1 cellular context compared by ENCODE assay signal in genomic region chr14:39203659-39204606, GRCh38.
A peak's percentile ranks its signal among the peaks of the same experiment; 100 is the strongest.
TF ChIP-seq lines count a peak whose summit lies in the region.

No MANE protein-coding gene starts in this region.

TF ChIP-seq in HepG2, 621 proteins besides CTCF, POLR2A, EP300 and RAD21 (continued from another document and continues in another):
- TF ChIP-seq ZNF407 (CRISPR knock-in tag; IDR thresholded peaks at IDR 0.05; ENCODE audit: not compliant biosample characterization), result no peak
- no peak for TF ChIP-seq ZNF234 (CRISPR knock-in tag; conservative IDR thresholded peaks at IDR 0.05)
- no peak for TF ChIP-seq ZNF616 (CRISPR knock-in tag; IDR thresholded peaks at IDR 0.05; ENCODE audit: low read depth)
- TF ChIP-seq TBX2 (CRISPR knock-in tag; IDR thresholded peaks at IDR 0.05; ENCODE audit: borderline replicate concordance), result no peak
- no peak for TF ChIP-seq ZNF841 (CRISPR knock-in tag; IDR thresholded peaks at IDR 0.05; ENCODE audit: borderline replicate concordance)
- TF ChIP-seq, protein P1, sequence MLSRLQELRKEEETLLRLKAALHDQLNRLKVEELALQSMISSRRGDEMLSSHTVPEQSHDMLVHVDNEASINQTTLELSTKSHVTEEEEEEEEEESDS (CRISPR knock-in tag; IDR thresholded peaks at IDR 0.05; ENCODE audit: borderline replicate concordance), result no peak
- TF ChIP-seq, protein P2, sequence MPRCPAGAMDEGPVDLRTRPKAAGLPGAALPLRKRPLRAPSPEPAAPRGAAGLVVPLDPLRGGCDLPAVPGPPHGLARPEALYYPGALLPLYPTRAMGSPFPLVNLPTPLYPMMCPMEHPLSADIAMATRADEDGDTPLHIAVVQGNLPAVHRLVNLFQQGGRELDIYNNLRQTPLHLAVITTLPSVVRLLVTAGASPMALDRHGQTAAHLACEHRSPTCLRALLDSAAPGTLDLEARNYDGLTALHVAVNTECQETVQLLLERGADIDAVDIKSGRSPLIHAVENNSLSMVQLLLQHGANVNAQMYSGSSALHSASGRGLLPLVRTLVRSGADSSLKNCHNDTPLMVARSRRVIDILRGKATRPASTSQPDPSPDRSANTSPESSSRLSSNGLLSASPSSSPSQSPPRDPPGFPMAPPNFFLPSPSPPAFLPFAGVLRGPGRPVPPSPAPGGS (CRISPR knock-in tag; IDR thresholded peaks at IDR 0.05), result no peak
- TF ChIP-seq MED13 (CRISPR knock-in tag; IDR thresholded peaks at IDR 0.05), result no peak
- no peak for TF ChIP-seq ZNF34 (CRISPR knock-in tag; IDR thresholded peaks at IDR 0.05; ENCODE audit: borderline replicate concordance)
- TF ChIP-seq ZNF878 (CRISPR knock-in tag; IDR thresholded peaks at IDR 0.05), result no peak; the same call in 1 of the 2 replicates
- TF ChIP-seq ZFP41 (CRISPR knock-in tag; IDR thresholded peaks at IDR 0.05; ENCODE audit: borderline replicate concordance), result no peak
- peak; percentile 32; the same call in 1 of the 2 replicates for TF ChIP-seq ZFX (CRISPR knock-in tag; IDR thresholded peaks at IDR 0.05; ENCODE audit: low read depth)
- TF ChIP-seq FOXJ3 (CRISPR knock-in tag; IDR thresholded peaks at IDR 0.05; ENCODE audit: borderline replicate concordance), result no peak
- no peak for TF ChIP-seq ZNF883 (CRISPR knock-in tag; IDR thresholded peaks at IDR 0.05; ENCODE audit: not compliant biosample characterization)
- no peak for TF ChIP-seq SIX4 (CRISPR knock-in tag; IDR thresholded peaks at IDR 0.05)
- no peak for TF ChIP-seq RFXAP (CRISPR knock-in tag; IDR thresholded peaks at IDR 0.05; ENCODE audit: borderline replicate concordance)
- 0 out of 2 replicates have a peak, but pooled peaks have one; percentile 28 for TF ChIP-seq ZSCAN21 (CRISPR knock-in tag; IDR thresholded peaks at IDR 0.05; ENCODE audit: borderline replicate concordance)
- no peak for TF ChIP-seq CBX2 (IDR thresholded peaks at IDR 0.05; ENCODE audit: low read depth, low read length)
- no peak for TF ChIP-seq CBX2 (CRISPR knock-in tag; IDR thresholded peaks at IDR 0.05; ENCODE audit: low read depth)
- TF ChIP-seq ZKSCAN1 (IDR thresholded peaks at IDR 0.05; ENCODE audit: low read length), result no peak
- no peak for TF ChIP-seq POGZ (CRISPR knock-in tag; IDR thresholded peaks at IDR 0.05)
- TF ChIP-seq TAF1 (CRISPR knock-in tag; IDR thresholded peaks at IDR 0.05), result 0 out of 2 replicates have a peak, but pooled peaks have one; percentile 17
- peak; percentile 51 for TF ChIP-seq NRL (CRISPR knock-in tag; IDR thresholded peaks at IDR 0.05; ENCODE audit: borderline replicate concordance)
- no peak for TF ChIP-seq ZNF282 (IDR thresholded peaks at IDR 0.05; ENCODE audit: partially characterized antibody)
- no peak for TF ChIP-seq DNMT3B (CRISPR knock-in tag; conservative IDR thresholded peaks at IDR 0.05)
- TF ChIP-seq HBP1 (CRISPR knock-in tag; IDR thresholded peaks at IDR 0.05; ENCODE audit: low read depth), result no peak
- TF ChIP-seq, protein P3, sequence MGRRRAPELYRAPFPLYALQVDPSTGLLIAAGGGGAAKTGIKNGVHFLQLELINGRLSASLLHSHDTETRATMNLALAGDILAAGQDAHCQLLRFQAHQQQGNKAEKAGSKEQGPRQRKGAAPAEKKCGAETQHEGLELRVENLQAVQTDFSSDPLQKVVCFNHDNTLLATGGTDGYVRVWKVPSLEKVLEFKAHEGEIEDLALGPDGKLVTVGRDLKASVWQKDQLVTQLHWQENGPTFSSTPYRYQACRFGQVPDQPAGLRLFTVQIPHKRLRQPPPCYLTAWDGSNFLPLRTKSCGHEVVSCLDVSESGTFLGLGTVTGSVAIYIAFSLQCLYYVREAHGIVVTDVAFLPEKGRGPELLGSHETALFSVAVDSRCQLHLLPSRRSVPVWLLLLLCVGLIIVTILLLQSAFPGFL (CRISPR knock-in tag; IDR thresholded peaks at IDR 0.05), result no peak
- TF ChIP-seq, protein P4, sequence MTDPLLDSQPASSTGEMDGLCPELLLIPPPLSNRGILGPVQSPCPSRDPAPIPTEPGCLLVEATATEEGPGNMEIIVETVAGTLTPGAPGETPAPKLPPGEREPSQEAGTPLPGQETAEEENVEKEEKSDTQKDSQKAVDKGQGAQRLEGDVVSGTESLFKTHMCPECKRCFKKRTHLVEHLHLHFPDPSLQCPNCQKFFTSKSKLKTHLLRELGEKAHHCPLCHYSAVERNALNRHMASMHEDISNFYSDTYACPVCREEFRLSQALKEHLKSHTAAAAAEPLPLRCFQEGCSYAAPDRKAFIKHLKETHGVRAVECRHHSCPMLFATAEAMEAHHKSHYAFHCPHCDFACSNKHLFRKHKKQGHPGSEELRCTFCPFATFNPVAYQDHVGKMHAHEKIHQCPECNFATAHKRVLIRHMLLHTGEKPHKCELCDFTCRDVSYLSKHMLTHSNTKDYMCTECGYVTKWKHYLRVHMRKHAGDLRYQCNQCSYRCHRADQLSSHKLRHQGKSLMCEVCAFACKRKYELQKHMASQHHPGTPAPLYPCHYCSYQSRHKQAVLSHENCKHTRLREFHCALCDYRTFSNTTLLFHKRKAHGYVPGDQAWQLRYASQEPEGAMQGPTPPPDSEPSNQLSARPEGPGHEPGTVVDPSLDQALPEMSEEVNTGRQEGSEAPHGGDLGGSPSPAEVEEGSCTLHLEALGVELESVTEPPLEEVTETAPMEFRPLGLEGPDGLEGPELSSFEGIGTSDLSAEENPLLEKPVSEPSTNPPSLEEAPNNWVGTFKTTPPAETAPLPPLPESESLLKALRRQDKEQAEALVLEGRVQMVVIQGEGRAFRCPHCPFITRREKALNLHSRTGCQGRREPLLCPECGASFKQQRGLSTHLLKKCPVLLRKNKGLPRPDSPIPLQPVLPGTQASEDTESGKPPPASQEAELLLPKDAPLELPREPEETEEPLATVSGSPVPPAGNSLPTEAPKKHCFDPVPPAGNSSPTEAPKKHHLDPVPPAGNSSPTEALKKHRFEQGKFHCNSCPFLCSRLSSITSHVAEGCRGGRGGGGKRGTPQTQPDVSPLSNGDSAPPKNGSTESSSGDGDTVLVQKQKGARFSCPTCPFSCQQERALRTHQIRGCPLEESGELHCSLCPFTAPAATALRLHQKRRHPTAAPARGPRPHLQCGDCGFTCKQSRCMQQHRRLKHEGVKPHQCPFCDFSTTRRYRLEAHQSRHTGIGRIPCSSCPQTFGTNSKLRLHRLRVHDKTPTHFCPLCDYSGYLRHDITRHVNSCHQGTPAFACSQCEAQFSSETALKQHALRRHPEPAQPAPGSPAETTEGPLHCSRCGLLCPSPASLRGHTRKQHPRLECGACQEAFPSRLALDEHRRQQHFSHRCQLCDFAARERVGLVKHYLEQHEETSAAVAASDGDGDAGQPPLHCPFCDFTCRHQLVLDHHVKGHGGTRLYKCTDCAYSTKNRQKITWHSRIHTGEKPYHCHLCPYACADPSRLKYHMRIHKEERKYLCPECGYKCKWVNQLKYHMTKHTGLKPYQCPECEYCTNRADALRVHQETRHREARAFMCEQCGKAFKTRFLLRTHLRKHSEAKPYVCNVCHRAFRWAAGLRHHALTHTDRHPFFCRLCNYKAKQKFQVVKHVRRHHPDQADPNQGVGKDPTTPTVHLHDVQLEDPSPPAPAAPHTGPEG (CRISPR knock-in tag; IDR thresholded peaks at IDR 0.05), result no peak
- TF ChIP-seq SNAPC4 (CRISPR knock-in tag; IDR thresholded peaks at IDR 0.05), result no peak
- TF ChIP-seq ZC3H13 (CRISPR knock-in tag; IDR thresholded peaks at IDR 0.05), result no peak
- no peak for TF ChIP-seq SMYD3 (CRISPR knock-in tag; IDR thresholded peaks at IDR 0.05)
- no peak for TF ChIP-seq IRF1 (CRISPR knock-in tag; IDR thresholded peaks at IDR 0.05; ENCODE audit: low read depth)
- no peak for TF ChIP-seq ZNF136 (CRISPR knock-in tag; IDR thresholded peaks at IDR 0.05; ENCODE audit: low read depth)
